Comparison of ENCODE assay signal across 1 cellular context in genomic region chr3:65597952-65598413, GRCh38.
TF ChIP-seq lines count a peak whose summit lies in the region.

No MANE protein-coding gene starts in this region.

TF ChIP-seq in IMR-90, 13 proteins besides CTCF, POLR2A, EP300 and RAD21 (continued from another document):
- TF ChIP-seq ELK1 (IDR thresholded peaks at IDR 0.05; ENCODE audit: borderline replicate concordance, low read depth, low read length), result no peak
- no peak for TF ChIP-seq FOS (IDR thresholded peaks at IDR 0.05; ENCODE audit: low read depth, low read length)
- no peak for TF ChIP-seq CHD1 (IDR thresholded peaks at IDR 0.05; ENCODE audit: low read depth, low read length)
- TF ChIP-seq MXI1 (IDR thresholded peaks at IDR 0.05; ENCODE audit: borderline replicate concordance, low read depth, low read length), result no peak
- TF ChIP-seq RFX5 (IDR thresholded peaks at IDR 0.05; ENCODE audit: low read depth, low read length), result no peak
- TF ChIP-seq USF2 (IDR thresholded peaks at IDR 0.05; ENCODE audit: low read depth, low read length), result no peak
